Comparison of ENCODE assay signal across 18 cellular contexts in genomic region chr9:93664549-93665120, GRCh38.
DNase-seq lines count a peak whose midpoint lies in the region; ATAC-seq and TF ChIP-seq lines count a peak whose summit lies in the region.
"Had no signal": no experiment of that assay in that cellular context is flagged by ENCODE, and none has a peak within 500 bp of the region (broad histone marks: within the 10 kb centered on the region; RNA-seq: fewer than 3 reads in every experiment).

No MANE protein-coding gene starts in this region.

- WGBS in heart left ventricle, 4 donors, result 90 to 97% (median 93%) methylated on average over 14 to 15 of the region's 15 CpGs

- peaks cover 4% of the 10 kb centered on the region for H3K36me3 Mint-ChIP-seq in type B pancreatic cell

- H3K9me3 ChIP-seq in heart left ventricle (no peaks in the 10 kb centered on the region), right atrium auricular region (no peaks in the 10 kb centered on the region), mucosa of descending colon (no peaks in the 10 kb centered on the region)
- H3K9me3 ChIP-seq: MG63, SJSA1 had no signal

- H3K4me1 ChIP-seq in heart left ventricle (no peaks in the 10 kb centered on the region), right atrium auricular region (no peaks in the 10 kb centered on the region), mucosa of descending colon (ENCODE audit: low read depth) (no peaks in the 10 kb centered on the region)
- H3K4me1 ChIP-seq: SJSA1 had no signal

- H3K27me3 ChIP-seq in heart left ventricle, result no peaks in the 10 kb centered on the region
- no peaks in the 10 kb centered on the region for H3K27me3 ChIP-seq in right atrium auricular region
- H3K27me3 ChIP-seq: MG63, SJSA1 had no signal

- H3K4me3 Mint-ChIP-seq in type B pancreatic cell, result no peak overlapping the region

- no peaks in the 10 kb centered on the region for H3K4me1 Mint-ChIP-seq in type B pancreatic cell (ENCODE audit: unreplicated experiment)

- TF ChIP-seq POLR2A in heart left ventricle (IDR thresholded peaks at IDR 0.05), result no peak

- H3K27ac Mint-ChIP-seq in type B pancreatic cell, result no peak overlapping the region

- no peak overlapping the region for H3K4me3 ChIP-seq in heart left ventricle
- no peak overlapping the region for H3K4me3 ChIP-seq in right atrium auricular region
- no peak overlapping the region for H3K4me3 ChIP-seq in coronary artery
- no peak overlapping the region for H3K4me3 ChIP-seq in mucosa of descending colon
- H3K4me3 ChIP-seq: MG63, SJSA1 had no signal

- no peaks in the 10 kb centered on the region for H3K9me3 Mint-ChIP-seq in type B pancreatic cell

- no peak for ATAC-seq in heart left ventricle
- ATAC-seq in mucosa of descending colon, result no peak
- ATAC-seq in GM21717 (IDR thresholded peaks at IDR 0.05; ENCODE audit: unreplicated experiment), result no peak

- intact Hi-C loops in heart left ventricle (cut with DNase I) (no loop called here), mucosa of descending colon (cut with DNase I, micrococcal nuclease) (no loop called here)

- peak in 3 of 5 donors; percentile 11 to 24 (median 20) for DNase-seq in heart left ventricle
- no peak for DNase-seq in right atrium auricular region (ENCODE audit: low spot score)
- DNase-seq in coronary artery (ENCODE audit: low spot score), result peak; percentile 58
- DNase-seq in mucosa of descending colon, result peak in 2 of 3 donors; percentile 2 to 31
- DNase-seq in type B pancreatic cell (ENCODE audit: extremely low spot score, unreplicated experiment), result peak; percentile 60
- DNase-seq in NCI-H748 treated with DMSO at 0.1 percent for 48 hours (lab: John Stamatoyannopoulos, UW), result no peak
- no peak for DNase-seq in NCI-H2081 (lab: John Stamatoyannopoulos, UW)
- DNase-seq: ACHN, Kasumi-1, MG63, NCI-H1048, NCI-H1436 treated with DMSO at 0.1 percent for 48 hours, NCI-H2081 treated with DMSO at 0.1 percent for 48 hours, NCI-H774, RPMI8226 had no signal

- no peaks in the 10 kb centered on the region for H3K27me3 Mint-ChIP-seq in type B pancreatic cell

- TF ChIP-seq CTCF in heart left ventricle (IDR thresholded peaks at IDR 0.05), result no peak
- no peak for TF ChIP-seq CTCF in right atrium auricular region (IDR thresholded peaks at IDR 0.05)
- no peak for TF ChIP-seq CTCF in coronary artery (IDR thresholded peaks at IDR 0.05)
- TF ChIP-seq CTCF in mucosa of descending colon (IDR thresholded peaks at IDR 0.05), result no peak
- no peak for TF ChIP-seq CTCF in type B pancreatic cell (conservative IDR thresholded peaks at IDR 0.05)

- peaks cover 0 to 68% (median 57%) of the 10 kb centered on the region in 9 donors for H3K36me3 ChIP-seq in heart left ventricle
- H3K36me3 ChIP-seq in right atrium auricular region, result peaks cover 51% of the 10 kb centered on the region
- no peaks in the 10 kb centered on the region for H3K36me3 ChIP-seq in mucosa of descending colon (ENCODE audit: low read depth)
- H3K36me3 ChIP-seq: MG63 had no signal

- H3K27ac ChIP-seq in heart left ventricle, result no peak overlapping the region
- no peak overlapping the region for H3K27ac ChIP-seq in right atrium auricular region
- no peak overlapping the region for H3K27ac ChIP-seq in coronary artery
- H3K27ac ChIP-seq: C4-2B, SJSA1 had no signal

Comparison
In these comparisons a context has a peak if more than half of its experiments do, and no peak if none do; other contexts are left out.
1. DNase-seq: peak in heart left ventricle (3 of 5), coronary artery (single experiment), mucosa of descending colon (2 of 3) and type B pancreatic cell (single experiment); none in right atrium auricular region (single experiment), NCI-H748 treated with DMSO at 0.1 percent for 48 hours (single experiment) and NCI-H2081 (0 of 2).